Comparison of ENCODE assay signal across 7 cellular contexts in the genomic region with DNA sequence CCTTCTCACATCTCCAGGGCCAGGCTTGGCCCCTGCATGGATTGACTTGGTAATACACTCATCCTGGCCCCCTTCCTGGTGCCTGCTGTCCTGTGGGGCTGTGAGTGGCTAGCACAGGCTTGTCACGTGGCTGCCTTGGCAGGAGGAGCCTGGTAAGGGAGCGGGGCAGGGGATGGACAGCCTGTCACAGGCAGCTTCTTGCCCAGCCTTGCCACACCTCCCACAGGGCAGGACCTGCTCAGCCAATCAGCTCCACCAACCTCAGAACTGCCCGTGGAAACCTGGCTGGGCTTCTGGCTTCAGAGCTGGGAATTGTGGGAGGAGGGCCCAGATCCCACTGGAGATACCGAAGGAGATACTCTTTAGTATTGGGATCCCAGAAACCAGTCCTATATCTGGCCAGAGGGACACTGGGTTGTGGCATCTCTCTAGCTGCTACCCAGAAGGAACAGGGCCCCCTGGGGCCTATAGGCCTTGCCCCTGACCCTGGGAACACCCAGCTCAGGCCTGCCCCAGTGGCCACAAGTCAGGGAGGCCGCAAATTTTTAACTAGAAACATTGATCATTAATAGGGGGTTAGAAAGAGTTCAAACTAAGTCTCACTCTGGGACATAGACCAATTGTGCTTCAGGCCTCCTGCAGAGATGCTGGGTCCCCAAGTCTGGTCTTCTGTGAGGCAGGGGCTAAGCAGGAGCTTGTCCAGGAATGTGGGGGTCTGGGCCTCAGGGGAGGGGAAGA. TPM values are rescaled to one million over a fixed set of nuclear protein-coding genes. Genes with fewer than 3 reads are reported as not detected.
DNase-seq lines count a peak whose midpoint lies in the region; ATAC-seq and TF ChIP-seq lines count a peak whose summit lies in the region.

A gene (plus strand): TSS at position 330 of the 738 bp plus-strand sequence. CDS start 315 bp downstream, at position 645.

- TF ChIP-seq CTCF in PC-3 (conservative IDR thresholded peaks at IDR 0.05; ENCODE audit: low read depth, low read length), result no peak
- no peak for TF ChIP-seq CTCF in nephron (IDR thresholded peaks at IDR 0.05; ENCODE audit: unreplicated experiment in 3 of 3)

- no peaks in the 10 kb centered on the region for H3K9me3 ChIP-seq in PC-3 (ENCODE audit: low read length)

- H2AFZ ChIP-seq in PC-3 (ENCODE audit: low read length), result no peak within 1 kb of the TSS

- H3K36me3 Mint-ChIP-seq in nephron (ENCODE audit: low read depth), result no peaks in the 10 kb centered on the region
- H3K36me3 Mint-ChIP-seq in activated naive CD8-positive, alpha-beta T cell treated with anti-CD3 and anti-CD28 coated beads for 36 hours, result no peaks in the 10 kb centered on the region

- no peak within 1 kb of the TSS for H3K4me3 ChIP-seq in PC-3 (ENCODE audit: low read length)

- H4K20me1 ChIP-seq in PC-3 (ENCODE audit: low read length), result no peaks in the 10 kb centered on the region

- peak within 1 kb of the TSS; percentile 45 to 84 (median 80) for H3K4me3 Mint-ChIP-seq in nephron
- no peak within 1 kb of the TSS for H3K4me3 Mint-ChIP-seq in activated naive CD8-positive, alpha-beta T cell treated with anti-CD3 and anti-CD28 coated beads for 36 hours

- H3K79me2 ChIP-seq in PC-3 (ENCODE audit: low read length), result no peaks in the 10 kb centered on the region

- intact Hi-C loops in PC-3 (cut with micrococcal nuclease), result no loop called here

- H3K4me1 Mint-ChIP-seq in nephron, result peaks cover 9% of the 10 kb centered on the region
- H3K4me1 Mint-ChIP-seq in activated naive CD8-positive, alpha-beta T cell treated with anti-CD3 and anti-CD28 coated beads for 36 hours, result no peaks in the 10 kb centered on the region

- ATAC-seq in PC-3 (peak; percentile 76), esophagus mucosa (peak; percentile 97), HG03095 (IDR thresholded peaks at IDR 0.05; ENCODE audit: unreplicated experiment) (no peak)

- no peak within 1 kb of the TSS for H3K27ac ChIP-seq in PC-3 (ENCODE audit: low read length)

- DNase-seq in H4 (ENCODE audit: low spot score) (peak; percentile 86), PC-3 (peak; percentile 35), NCI-H128 (lab: John Stamatoyannopoulos, UW; ENCODE audit: unreplicated experiment) (no peak)
- DNase-seq in activated naive CD8-positive, alpha-beta T cell treated with anti-CD3 and anti-CD28 coated beads for 36 hours, result no peak

- no peaks in the 10 kb centered on the region for H3K4me1 ChIP-seq in PC-3 (ENCODE audit: insufficient read depth, low read length)

- no TSS peak for BruUV-seq in PC-3 (replicated peaks; lab: Mats Ljungman, UMichigan)

- H3K36me3 ChIP-seq in PC-3 (ENCODE audit: low read depth, low read length), result no peaks in the 10 kb centered on the region

- no peak within 1 kb of the TSS for H3K4me2 ChIP-seq in PC-3 (ENCODE audit: low read length)

- no peak within 1 kb of the TSS for H3K9ac ChIP-seq in PC-3 (ENCODE audit: low read length)

- H3K27ac Mint-ChIP-seq in nephron, result peak within 1 kb of the TSS; percentile 96 to 97 (median 97)
- H3K27ac Mint-ChIP-seq in activated naive CD8-positive, alpha-beta T cell treated with anti-CD3 and anti-CD28 coated beads for 36 hours, result no peak within 1 kb of the TSS

- H3F3A ChIP-seq in PC-3 (ENCODE audit: low read length, unreplicated experiment), result no peaks in the 10 kb centered on the region

- H3K9me2 ChIP-seq in PC-3 (replicated peaks; ENCODE audit: low read length), result no peaks in the 10 kb centered on the region

- no peaks in the 10 kb centered on the region for H3K27me3 ChIP-seq in PC-3 (ENCODE audit: low read length)

- H3K27me3 Mint-ChIP-seq in nephron (ENCODE audit: low read depth), result no peaks in the 10 kb centered on the region
- H3K27me3 Mint-ChIP-seq in activated naive CD8-positive, alpha-beta T cell treated with anti-CD3 and anti-CD28 coated beads for 36 hours, result peaks cover 5% of the 10 kb centered on the region

- POLR2A ChIA-PET in PC-3 (lab: Charles Lee; ENCODE audit: unreplicated experiment), result interaction anchor here (0.6 kb wide), 1 partner anchor 91 kb away, joined by 3 read pairs; no protein-coding TSS in a partner anchor

- H3K9me3 Mint-ChIP-seq in nephron, result no peaks in the 10 kb centered on the region
- H3K9me3 Mint-ChIP-seq in activated naive CD8-positive, alpha-beta T cell treated with anti-CD3 and anti-CD28 coated beads for 36 hours, result no peaks in the 10 kb centered on the region

- CTCF ChIA-PET in PC-3 (lab: Charles Lee), result interaction anchor here (0.7 kb wide), 1 partner anchor 157 kb away, joined by 3 read pairs; no protein-coding TSS in a partner anchor

RNA-seq across cellular contexts. Expression of the gene that starts here (rescaled TPM):
- 0.97 and 1.3 TPM in 2 replicates for total RNA-seq in H4 (2014; rRNA removed; shearing (Covaris generic))
- total RNA-seq in PC-3 (2014; rRNA removed) (0.15 TPM in 1 of 2 replicates, not detected in the other), esophagus mucosa (1.7 TPM)
- total RNA-seq in activated naive CD8-positive, alpha-beta T cell treated with anti-CD3 and anti-CD28 coated beads for 36 hours, result not detected

Comparison
In these comparisons a context has a peak if more than half of its experiments do, and no peak if none do; other contexts are left out.
1. Peak in DNase-seq and ATAC-seq in PC-3; RNA of the gene not detected or under 1 TPM.